8 cellular contexts compared by ENCODE assay signal in the genomic region with DNA sequence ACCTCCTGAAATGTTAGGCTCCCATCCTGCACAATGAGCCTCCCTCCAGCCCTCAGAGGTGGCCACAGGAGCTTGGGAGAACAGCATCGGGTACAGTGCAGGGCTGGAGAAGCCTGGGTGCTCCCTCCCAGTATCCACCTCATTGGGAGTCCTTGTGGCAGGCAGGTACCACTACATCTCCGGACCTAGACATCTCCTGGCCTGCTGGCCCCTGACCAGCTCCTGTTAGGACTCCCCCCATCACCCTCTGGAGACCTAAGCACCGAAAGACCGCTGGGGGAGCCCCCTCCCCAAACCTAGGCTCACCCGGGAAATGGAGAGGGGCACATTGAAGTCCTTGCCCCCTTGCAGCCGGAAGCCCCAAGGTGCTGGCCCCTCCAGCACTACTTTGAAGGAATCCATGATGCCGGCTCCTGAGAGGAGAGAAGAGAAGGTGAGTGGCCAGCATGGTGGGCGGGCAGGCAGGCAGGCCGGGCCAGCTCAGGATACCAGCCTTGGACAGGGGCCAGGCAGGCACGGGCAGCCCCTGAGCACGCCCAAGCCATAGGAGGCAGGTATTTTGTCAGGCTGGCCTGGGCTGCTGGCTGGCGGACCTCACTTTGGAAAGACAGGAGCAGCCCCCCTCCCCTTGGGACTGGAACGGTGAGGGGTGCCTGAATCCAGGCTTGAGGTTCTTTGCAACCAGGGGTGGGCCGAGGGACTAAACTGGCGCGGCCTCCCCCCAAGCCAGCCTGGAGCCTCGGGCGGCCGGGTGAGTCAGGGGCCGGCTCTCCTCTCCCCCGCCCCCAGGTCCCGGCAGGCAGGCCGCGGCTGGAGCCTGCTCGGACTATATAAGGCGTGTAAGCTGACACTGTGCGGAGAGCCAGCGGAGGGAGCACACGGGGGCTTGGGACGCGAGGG. TPM values are rescaled to one million over a fixed set of nuclear protein-coding genes. Genes with fewer than 3 reads are reported as not detected.
DNase-seq lines count a peak whose midpoint lies in the region; ATAC-seq and TF ChIP-seq lines count a peak whose summit lies in the region.

No MANE protein-coding gene starts in this region.

- peak overlapping the region; percentile 19 for H3K27ac Mint-ChIP-seq in activated CD8-positive, alpha-beta memory T cell treated with anti-CD3 and anti-CD28 coated beads, Interleukin-2, amount 10 ng/mL, durations not matched to agents 7 days and 5 days
- no peak overlapping the region for H3K27ac Mint-ChIP-seq in activated T-helper 17 cell treated with anti-CD3 and anti-CD28 coated beads, Interleukin-2, amount 50 U/mL, for 72 hours
- H3K27ac Mint-ChIP-seq in progenitor cell of endocrine pancreas, result peak overlapping the region; percentile 95

- no peaks in the 10 kb centered on the region for H3K9me3 ChIP-seq in cardiac muscle cell (ENCODE audit: low read depth)

- H3K27me3 ChIP-seq in cardiac muscle cell, result no peaks in the 10 kb centered on the region

- ATAC-seq in activated CD8-positive, alpha-beta memory T cell treated with anti-CD3 and anti-CD28 coated beads, Interleukin-2, amount 10 ng/mL, durations not matched to agents 7 days and 5 days, result no peak
- ATAC-seq in activated T-helper 17 cell treated with anti-CD3 and anti-CD28 coated beads, Interleukin-2, amount 50 U/mL, for 72 hours (replicated peaks), result peak; percentile 15
- ATAC-seq in HG02852 (IDR thresholded peaks at IDR 0.05; ENCODE audit: unreplicated experiment), result no peak

- peak overlapping the region; percentile 84 for H3K4me3 ChIP-seq in cardiac muscle cell

- peaks cover 21% of the 10 kb centered on the region for H3K27me3 Mint-ChIP-seq in activated CD8-positive, alpha-beta memory T cell treated with anti-CD3 and anti-CD28 coated beads, Interleukin-2, amount 10 ng/mL, durations not matched to agents 7 days and 5 days
- no peaks in the 10 kb centered on the region for H3K27me3 Mint-ChIP-seq in activated T-helper 17 cell treated with anti-CD3 and anti-CD28 coated beads, Interleukin-2, amount 50 U/mL, for 72 hours
- H3K27me3 Mint-ChIP-seq in progenitor cell of endocrine pancreas, result peaks cover 28% of the 10 kb centered on the region

- H3K9me3 Mint-ChIP-seq in activated CD8-positive, alpha-beta memory T cell treated with anti-CD3 and anti-CD28 coated beads, Interleukin-2, amount 10 ng/mL, durations not matched to agents 7 days and 5 days (ENCODE audit: low read depth), result no peaks in the 10 kb centered on the region
- H3K9me3 Mint-ChIP-seq in activated T-helper 17 cell treated with anti-CD3 and anti-CD28 coated beads, Interleukin-2, amount 50 U/mL, for 72 hours, result no peaks in the 10 kb centered on the region
- no peaks in the 10 kb centered on the region for H3K9me3 Mint-ChIP-seq in progenitor cell of endocrine pancreas (ENCODE audit: low read depth)

- peaks cover 6% of the 10 kb centered on the region for H3K36me3 ChIP-seq in cardiac muscle cell

- CTCF ChIA-PET in activated CD8-positive, alpha-beta memory T cell treated with anti-CD3 and anti-CD28 coated beads, Interleukin-2, amount 10 ng/mL, durations not matched to agents 7 days and 5 days (lab: Charles Lee), result interaction anchor here (1.0 to 19.2 kb wide), 8 partner anchors 24 to 126 kb away, joined by 3 to 193 read pairs (median 43); a partner anchor contains a TSS

- TF ChIP-seq CTCF in cardiac muscle cell (IDR thresholded peaks at IDR 0.05; ENCODE audit: low read depth, low read length) (peak; percentile 39), progenitor cell of endocrine pancreas (IDR thresholded peaks at IDR 0.05; ENCODE audit: unreplicated experiment) (peak; percentile 53)

- peaks cover 4% of the 10 kb centered on the region for H3K36me3 Mint-ChIP-seq in activated CD8-positive, alpha-beta memory T cell treated with anti-CD3 and anti-CD28 coated beads, Interleukin-2, amount 10 ng/mL, durations not matched to agents 7 days and 5 days
- H3K36me3 Mint-ChIP-seq in activated T-helper 17 cell treated with anti-CD3 and anti-CD28 coated beads, Interleukin-2, amount 50 U/mL, for 72 hours (ENCODE audit: low read depth), result peaks cover under 1% of the 10 kb centered on the region
- peaks cover 5% of the 10 kb centered on the region for H3K36me3 Mint-ChIP-seq in progenitor cell of endocrine pancreas (ENCODE audit: insufficient read depth)

- peaks cover 44% of the 10 kb centered on the region for H3K4me1 Mint-ChIP-seq in activated CD8-positive, alpha-beta memory T cell treated with anti-CD3 and anti-CD28 coated beads, Interleukin-2, amount 10 ng/mL, durations not matched to agents 7 days and 5 days
- H3K4me1 Mint-ChIP-seq in activated T-helper 17 cell treated with anti-CD3 and anti-CD28 coated beads, Interleukin-2, amount 50 U/mL, for 72 hours, result peaks cover 16% of the 10 kb centered on the region
- H3K4me1 Mint-ChIP-seq in progenitor cell of endocrine pancreas (ENCODE audit: low read depth), result peaks cover 16% of the 10 kb centered on the region

- peak overlapping the region; percentile 82 for H3K4me3 Mint-ChIP-seq in activated CD8-positive, alpha-beta memory T cell treated with anti-CD3 and anti-CD28 coated beads, Interleukin-2, amount 10 ng/mL, durations not matched to agents 7 days and 5 days
- H3K4me3 Mint-ChIP-seq in activated T-helper 17 cell treated with anti-CD3 and anti-CD28 coated beads, Interleukin-2, amount 50 U/mL, for 72 hours, result peak overlapping the region; percentile 86
- peak overlapping the region; percentile 76 for H3K4me3 Mint-ChIP-seq in progenitor cell of endocrine pancreas (ENCODE audit: low read depth)

- H3K27ac ChIP-seq in cardiac muscle cell, result peak overlapping the region; percentile 100

- peaks cover 33% of the 10 kb centered on the region for H3K4me1 ChIP-seq in cardiac muscle cell (ENCODE audit: low read depth)

- DNase-seq in activated CD8-positive, alpha-beta memory T cell treated with anti-CD3 and anti-CD28 coated beads, Interleukin-2, amount 10 ng/mL, durations not matched to agents 7 days and 5 days, result no peak
- no peak for DNase-seq in activated CD8-positive, alpha-beta memory T cell treated with anti-CD3 and anti-CD28 coated beads, Interleukin-2, amount 50 U/mL, for 48 hours
- DNase-seq in NCI-H128 (lab: John Stamatoyannopoulos, UW; ENCODE audit: unreplicated experiment) (peak; percentile 25), cardiac muscle cell (ENCODE audit: low read depth in 1 of 2, low spot score in 1 of 2) (peak; percentile 96), progenitor cell of endocrine pancreas (ENCODE audit: low spot score, unreplicated experiment) (peak; percentile 72), germinal center (ENCODE audit: low spot score) (no peak)

RNA-seq across cellular contexts. Expression of a gene that starts 1.0 kb away (rescaled TPM):
- 10 to 100 TPM; 72.9 to 81.2 TPM for total RNA-seq in activated CD8-positive, alpha-beta memory T cell treated with anti-CD3 and anti-CD28 coated beads, Interleukin-2, amount 10 ng/mL, durations not matched to agents 7 days and 5 days
- 10 to 100 TPM; 34.9 to 38.8 TPM for total RNA-seq in activated T-helper 17 cell treated with anti-CD3 and anti-CD28 coated beads, Interleukin-2, amount 50 U/mL, for 72 hours
- total RNA-seq in cardiac muscle cell (165 and 255 TPM in 2 replicates), progenitor cell of endocrine pancreas (113 and 119 TPM in 2 replicates)
- polyA plus RNA-seq in cardiac muscle cell, result 328 and 537 TPM in 2 replicates

RNA-seq across cellular contexts. Expression of a gene that starts 13.3 kb away (rescaled TPM):
- 1 to 10 TPM; 3.3 to 5.7 TPM for total RNA-seq in activated CD8-positive, alpha-beta memory T cell treated with anti-CD3 and anti-CD28 coated beads, Interleukin-2, amount 10 ng/mL, durations not matched to agents 7 days and 5 days
- 10 to 100 TPM in 1 of 2 donors, 1 to 10 TPM in 1; 5.6 to 13.7 TPM for total RNA-seq in activated T-helper 17 cell treated with anti-CD3 and anti-CD28 coated beads, Interleukin-2, amount 50 U/mL, for 72 hours
- 2.4 and 6.0 TPM in 2 replicates for total RNA-seq in cardiac muscle cell
- polyA plus RNA-seq in cardiac muscle cell, result 0.95 and 3.7 TPM in 2 replicates
- 11.6 and 13.7 TPM in 2 replicates for total RNA-seq in progenitor cell of endocrine pancreas

RNA-seq across cellular contexts. Expression of a gene that starts 20.4 kb away (rescaled TPM):
- total RNA-seq in activated CD8-positive, alpha-beta memory T cell treated with anti-CD3 and anti-CD28 coated beads, Interleukin-2, amount 10 ng/mL, durations not matched to agents 7 days and 5 days, result 100 to 1,000 TPM; 126 to 130 TPM
- total RNA-seq in activated T-helper 17 cell treated with anti-CD3 and anti-CD28 coated beads, Interleukin-2, amount 50 U/mL, for 72 hours, result 100 to 1,000 TPM; 116 to 149 TPM
- total RNA-seq in cardiac muscle cell (183 and 223 TPM in 2 replicates), progenitor cell of endocrine pancreas (88.4 and 93.1 TPM in 2 replicates)
- 107 and 109 TPM in 2 replicates for polyA plus RNA-seq in cardiac muscle cell

RNA-seq across cellular contexts. Expression of a gene that starts 22.9 kb away (rescaled TPM):
- total RNA-seq in activated CD8-positive, alpha-beta memory T cell treated with anti-CD3 and anti-CD28 coated beads, Interleukin-2, amount 10 ng/mL, durations not matched to agents 7 days and 5 days, result 100 to 1,000 TPM in 1 of 2 experiments, 10 to 100 TPM in 1; 81.5 to 128 TPM
- total RNA-seq in activated T-helper 17 cell treated with anti-CD3 and anti-CD28 coated beads, Interleukin-2, amount 50 U/mL, for 72 hours, result 1 to 10 TPM; 2.3 to 3.1 TPM
- total RNA-seq in cardiac muscle cell, result 258 and 295 TPM in 2 replicates
- 147 and 185 TPM in 2 replicates for polyA plus RNA-seq in cardiac muscle cell
- total RNA-seq in progenitor cell of endocrine pancreas, result 396 and 422 TPM in 2 replicates

RNA-seq across cellular contexts. Expression of a gene that starts 49.7 kb away (rescaled TPM):
- 1 to 10 TPM; 3.1 to 5.3 TPM for total RNA-seq in activated CD8-positive, alpha-beta memory T cell treated with anti-CD3 and anti-CD28 coated beads, Interleukin-2, amount 10 ng/mL, durations not matched to agents 7 days and 5 days
- total RNA-seq in activated T-helper 17 cell treated with anti-CD3 and anti-CD28 coated beads, Interleukin-2, amount 50 U/mL, for 72 hours, result 10 to 100 TPM in 1 of 2 donors, 1 to 10 TPM in 1; 8.2 to 13.6 TPM
- total RNA-seq in cardiac muscle cell, result 26.4 and 29.0 TPM in 2 replicates
- polyA plus RNA-seq in cardiac muscle cell, result 27.1 and 29.2 TPM in 2 replicates
- 11.7 and 13.1 TPM in 2 replicates for total RNA-seq in progenitor cell of endocrine pancreas

Comparison
In these comparisons a context has a peak if more than half of its experiments do, and no peak if none do; other contexts are left out.
1. DNase-seq: peak in NCI-H128 (single experiment), cardiac muscle cell (2 of 2) and progenitor cell of endocrine pancreas (single experiment); none in activated CD8-positive, alpha-beta memory T cell treated with anti-CD3 and anti-CD28 coated beads, Interleukin-2, amount 10 ng/mL, durations not matched to agents 7 days and 5 days (single experiment), activated CD8-positive, alpha-beta memory T cell treated with anti-CD3 and anti-CD28 coated beads, Interleukin-2, amount 50 U/mL, for 48 hours (single experiment) and germinal center (single experiment).
2. Peak in every context shown above with its lines, with median percentiles within 50 percentile points of each other: H3K4me3 Mint-ChIP-seq.